10 cellular contexts compared by ENCODE assay signal in genomic region chr11:94934362-94934761, GRCh38. TPM values are rescaled to one million over a fixed set of nuclear protein-coding genes. Genes with fewer than 3 reads are reported as not detected.
DNase-seq lines count a peak whose midpoint lies in the region; ATAC-seq and TF ChIP-seq lines count a peak whose summit lies in the region.
"Had no signal": no experiment of that assay in that cellular context is flagged by ENCODE, and none has a peak within 500 bp of the region (broad histone marks: within the 10 kb centered on the region; RNA-seq: fewer than 3 reads in every experiment).

No MANE protein-coding gene starts in this region.

- peak overlapping the region in 3 of 4 donors; percentile 33 to 61 (median 44) for H3K27ac ChIP-seq in sigmoid colon

- no peak for TF ChIP-seq CTCF in fibroblast of mammary gland (conservative IDR thresholded peaks at IDR 0.05; ENCODE audit: control insufficient read depth, insufficient read depth, low read depth, low read length)
- TF ChIP-seq CTCF in sigmoid colon (IDR thresholded peaks at IDR 0.05): no peak
- no peak for TF ChIP-seq CTCF in GM10266 (IDR thresholded peaks at IDR 0.05; ENCODE audit: control insufficient read depth, insufficient read depth, low read depth, missing control alignments)

- DNase-seq in NCI-H2171 treated with DMSO at 0.1 percent for 48 hours (lab: John Stamatoyannopoulos, UW) (peak; percentile 17), NCI-H2171 (lab: John Stamatoyannopoulos, UW) (no peak), fibroblast of mammary gland (ENCODE audit: low read depth) (peak; percentile 72), sigmoid colon (no peak), GM10266 (ENCODE audit: extremely low spot score) (no peak)
- DNase-seq in stimulated activated CD4-positive, alpha-beta T cell treated with anti-CD3 and anti-CD28 coated beads, Interleukin-2, amount 100 ng/mL, for 48 hours: no peak

- intact Hi-C loops in sigmoid colon (cut with DNase I): no loop called here

- WGBS in sigmoid colon, 2 donors: 60 to 71% methylated on average over 4 of the region's 4 CpGs

- TF ChIP-seq EP300 in sigmoid colon (IDR thresholded peaks at IDR 0.05): no peak

- H3K36me3 ChIP-seq in sigmoid colon: no peaks in the 10 kb centered on the region
- H3K36me3 ChIP-seq: tibial nerve had no signal

- H3K27me3 ChIP-seq in sigmoid colon: no peaks in the 10 kb centered on the region
- H3K27me3 ChIP-seq: body of pancreas, tibial nerve had no signal

- peaks cover 0 to 20% (median 9%) of the 10 kb centered on the region in 4 donors for H3K4me1 ChIP-seq in sigmoid colon
- H3K4me1 ChIP-seq: body of pancreas had no signal

- no peak overlapping the region for H3K4me3 ChIP-seq in fibroblast of mammary gland (ENCODE audit: control insufficient read depth, low read depth, low read length)
- no peak overlapping the region for H3K4me3 ChIP-seq in sigmoid colon
- H3K4me3 ChIP-seq: body of pancreas, tibial nerve had no signal

- ATAC-seq in SK-N-SH treated with all-trans-retinoic acid at 6 μM for 48 hours (peak; percentile 45), GM21786 (IDR thresholded peaks at IDR 0.05; ENCODE audit: unreplicated experiment) (no peak)

- no peaks in the 10 kb centered on the region for H3K9me3 ChIP-seq in sigmoid colon
- H3K9me3 ChIP-seq: body of pancreas, tibial nerve had no signal

- TF ChIP-seq POLR2A in sigmoid colon (IDR thresholded peaks at IDR 0.05): no peak

TF ChIP-seq in SK-N-SH treated with all-trans-retinoic acid at 6 μM for 48 hours, 23 proteins besides CTCF, POLR2A, EP300 and RAD21:
- no peak for TF ChIP-seq RARB (CRISPR knock-in tag; IDR thresholded peaks at IDR 0.05)
- no peak for TF ChIP-seq ZNF565 (CRISPR knock-in tag; conservative IDR thresholded peaks at IDR 0.05; ENCODE audit: low read depth)
- no peak for TF ChIP-seq ISL1 (CRISPR knock-in tag; IDR thresholded peaks at IDR 0.05)
- TF ChIP-seq TOX (CRISPR knock-in tag; IDR thresholded peaks at IDR 0.05; ENCODE audit: borderline replicate concordance): no peak
- no peak for TF ChIP-seq ZNF8 (CRISPR knock-in tag; IDR thresholded peaks at IDR 0.05)
- TF ChIP-seq ZNF70 (CRISPR knock-in tag; IDR thresholded peaks at IDR 0.05): no peak
- TF ChIP-seq, protein P1, sequence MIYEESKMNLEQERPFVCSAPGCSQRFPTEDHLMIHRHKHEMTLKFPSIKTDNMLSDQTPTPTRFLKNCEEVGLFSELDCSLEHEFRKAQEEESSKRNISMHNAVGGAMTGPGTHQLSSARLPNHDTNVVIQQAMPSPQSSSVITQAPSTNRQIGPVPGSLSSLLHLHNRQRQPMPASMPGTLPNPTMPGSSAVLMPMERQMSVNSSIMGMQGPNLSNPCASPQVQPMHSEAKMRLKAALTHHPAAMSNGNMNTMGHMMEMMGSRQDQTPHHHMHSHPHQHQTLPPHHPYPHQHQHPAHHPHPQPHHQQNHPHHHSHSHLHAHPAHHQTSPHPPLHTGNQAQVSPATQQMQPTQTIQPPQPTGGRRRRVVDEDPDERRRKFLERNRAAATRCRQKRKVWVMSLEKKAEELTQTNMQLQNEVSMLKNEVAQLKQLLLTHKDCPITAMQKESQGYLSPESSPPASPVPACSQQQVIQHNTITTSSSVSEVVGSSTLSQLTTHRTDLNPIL (CRISPR knock-in tag; IDR thresholded peaks at IDR 0.05; ENCODE audit: low read depth): no peak
- TF ChIP-seq, protein P2, sequence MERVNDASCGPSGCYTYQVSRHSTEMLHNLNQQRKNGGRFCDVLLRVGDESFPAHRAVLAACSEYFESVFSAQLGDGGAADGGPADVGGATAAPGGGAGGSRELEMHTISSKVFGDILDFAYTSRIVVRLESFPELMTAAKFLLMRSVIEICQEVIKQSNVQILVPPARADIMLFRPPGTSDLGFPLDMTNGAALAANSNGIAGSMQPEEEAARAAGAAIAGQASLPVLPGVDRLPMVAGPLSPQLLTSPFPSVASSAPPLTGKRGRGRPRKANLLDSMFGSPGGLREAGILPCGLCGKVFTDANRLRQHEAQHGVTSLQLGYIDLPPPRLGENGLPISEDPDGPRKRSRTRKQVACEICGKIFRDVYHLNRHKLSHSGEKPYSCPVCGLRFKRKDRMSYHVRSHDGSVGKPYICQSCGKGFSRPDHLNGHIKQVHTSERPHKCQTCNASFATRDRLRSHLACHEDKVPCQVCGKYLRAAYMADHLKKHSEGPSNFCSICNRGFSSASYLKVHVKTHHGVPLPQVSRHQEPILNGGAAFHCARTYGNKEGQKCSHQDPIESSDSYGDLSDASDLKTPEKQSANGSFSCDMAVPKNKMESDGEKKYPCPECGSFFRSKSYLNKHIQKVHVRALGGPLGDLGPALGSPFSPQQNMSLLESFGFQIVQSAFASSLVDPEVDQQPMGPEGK (CRISPR knock-in tag; IDR thresholded peaks at IDR 0.05; ENCODE audit: borderline replicate concordance): no peak
- TF ChIP-seq OSR1 (CRISPR knock-in tag; IDR thresholded peaks at IDR 0.05): no peak
- no peak for TF ChIP-seq ESRRG (CRISPR knock-in tag; IDR thresholded peaks at IDR 0.05)
- TF ChIP-seq TCF4 (CRISPR knock-in tag; IDR thresholded peaks at IDR 0.05; ENCODE audit: borderline replicate concordance): no peak
- no peak for TF ChIP-seq ZC3H10 (CRISPR knock-in tag; IDR thresholded peaks at IDR 0.05)
- no peak for TF ChIP-seq GLIS3 (CRISPR knock-in tag; IDR thresholded peaks at IDR 0.05)
- TF ChIP-seq ZFP30 (CRISPR knock-in tag; IDR thresholded peaks at IDR 0.05): no peak
- TF ChIP-seq, protein P3, sequence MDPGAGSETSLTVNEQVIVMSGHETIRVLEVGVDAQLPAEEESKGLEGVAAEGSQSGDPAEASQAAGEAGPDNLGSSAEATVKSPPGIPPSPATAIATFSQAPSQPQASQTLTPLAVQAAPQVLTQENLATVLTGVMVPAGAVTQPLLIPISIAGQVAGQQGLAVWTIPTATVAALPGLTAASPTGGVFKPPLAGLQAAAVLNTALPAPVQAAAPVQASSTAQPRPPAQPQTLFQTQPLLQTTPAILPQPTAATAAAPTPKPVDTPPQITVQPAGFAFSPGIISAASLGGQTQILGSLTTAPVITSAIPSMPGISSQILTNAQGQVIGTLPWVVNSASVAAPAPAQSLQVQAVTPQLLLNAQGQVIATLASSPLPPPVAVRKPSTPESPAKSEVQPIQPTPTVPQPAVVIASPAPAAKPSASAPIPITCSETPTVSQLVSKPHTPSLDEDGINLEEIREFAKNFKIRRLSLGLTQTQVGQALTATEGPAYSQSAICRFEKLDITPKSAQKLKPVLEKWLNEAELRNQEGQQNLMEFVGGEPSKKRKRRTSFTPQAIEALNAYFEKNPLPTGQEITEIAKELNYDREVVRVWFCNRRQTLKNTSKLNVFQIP (CRISPR knock-in tag; IDR thresholded peaks at IDR 0.05; ENCODE audit: borderline replicate concordance, low read depth): no peak
- no peak for TF ChIP-seq ARNTL (CRISPR knock-in tag; IDR thresholded peaks at IDR 0.05; ENCODE audit: borderline replicate concordance, low read depth)
- no peak for TF ChIP-seq SNAI2 (CRISPR knock-in tag; IDR thresholded peaks at IDR 0.05)
- no peak for TF ChIP-seq CSDC2 (CRISPR knock-in tag; IDR thresholded peaks at IDR 0.05)
- no peak for TF ChIP-seq PPARA (CRISPR knock-in tag; IDR thresholded peaks at IDR 0.05; ENCODE audit: borderline replicate concordance)

RNA-seq across cellular contexts. Expression of gene CWC15, which starts 39.0 kb away (rescaled TPM):
- total RNA-seq in sigmoid colon: 10 to 100 TPM; 39.8 to 69.9 (median 47.3) TPM
- 10 to 100 TPM; 42.0 to 51.1 (median 48.3) TPM for polyA plus RNA-seq in sigmoid colon

RNA-seq across cellular contexts. Expression of gene KDM4D, which starts 39.1 kb away (rescaled TPM):
- under 1 TPM in 3 of 4 donors, not detected in 1; 0.33 to 0.55 (median 0.36) TPM for total RNA-seq in sigmoid colon
- polyA plus RNA-seq in sigmoid colon: under 1 TPM in 2 of 3 donors, not detected in 1; 0.55 to 0.60 TPM

Comparison
In these comparisons a context has a peak if more than half of its experiments do, and no peak if none do; other contexts are left out.
1. DNase-seq: peak in NCI-H2171 treated with DMSO at 0.1 percent for 48 hours (single experiment) and fibroblast of mammary gland (single experiment); none in NCI-H2171 (single experiment), sigmoid colon (single experiment), GM10266 (single experiment) and stimulated activated CD4-positive, alpha-beta T cell treated with anti-CD3 and anti-CD28 coated beads, Interleukin-2, amount 100 ng/mL, for 48 hours (0 of 2).